18 cellular contexts compared by ENCODE assay signal in genomic region chr11:8008212-8008611, GRCh38. TPM values are rescaled to one million over a fixed set of nuclear protein-coding genes. Genes with fewer than 3 reads are reported as not detected.
"Had no signal": no experiment of that assay in that cellular context is flagged by ENCODE, and none has a peak within 500 bp of the region (broad histone marks: within the 10 kb centered on the region; RNA-seq: fewer than 3 reads in every experiment).

No MANE protein-coding gene starts in this region.

- H3K9me3 Mint-ChIP-seq: activated B cell treated with CpG ODN at 0.5 μM for 24 hours; activated CD4-positive, alpha-beta memory T cell treated with anti-CD3 and anti-CD28 coated beads, Interleukin-2, amount 10 ng/mL, durations not matched to agents 7 days and 5 days; activated naive CD4-positive, alpha-beta T cell treated with anti-CD3 and anti-CD28 coated beads, Interleukin-2, amount 50 U/mL, for 24 hours; activated T-cell treated with anti-CD3 and anti-CD28 coated beads, Interleukin-2, amount 50 U/mL, for 72 hours; natural killer cell; stimulated activated naive B cell treated with anti-CD40 and anti-IgM and Interleukin-4, amounts not matched to agents 10 μg/mL and 1 μg/mL and 100 μg/mL, for 72 hours had no signal

- ATAC-seq: activated T-cell treated with anti-CD3 and anti-CD28 coated beads, Interleukin-2, amount 50 U/mL, for 72 hours; left colon; natural killer cell; stimulated activated naive B cell treated with anti-CD40 and anti-IgM and Interleukin-4, amounts not matched to agents 10 μg/mL and 1 μg/mL and 100 μg/mL, for 72 hours had no signal

- H3K4me1 Mint-ChIP-seq: activated B cell treated with CpG ODN at 0.5 μM for 24 hours; activated CD4-positive, alpha-beta memory T cell treated with anti-CD3 and anti-CD28 coated beads, Interleukin-2, amount 10 ng/mL, durations not matched to agents 7 days and 5 days; natural killer cell had no signal

- H3K36me3 Mint-ChIP-seq: activated naive CD4-positive, alpha-beta T cell treated with anti-CD3 and anti-CD28 coated beads, Interleukin-2, amount 50 U/mL, for 24 hours; natural killer cell; stimulated activated naive B cell treated with anti-CD40 and anti-IgM and Interleukin-4, amounts not matched to agents 10 μg/mL and 1 μg/mL and 100 μg/mL, for 72 hours had no signal

- DNase-seq: activated B cell treated with CpG ODN at 0.5 μM for 24 hours; activated CD4-positive, alpha-beta memory T cell treated with anti-CD3 and anti-CD28 coated beads, Interleukin-2, amount 10 ng/mL, durations not matched to agents 7 days and 5 days; activated CD4-positive, alpha-beta T cell treated with anti-CD3 and anti-CD28 coated beads for 4 hours; activated gamma-delta T cell; activated T-cell treated with anti-CD3 and anti-CD28 coated beads, Interleukin-2, amount 50 U/mL, for 72 hours; effector CD8-positive, alpha-beta T cell; foreskin fibroblast; left colon; natural killer cell; sigmoid colon; stimulated activated CD4-positive, alpha-beta T cell treated with anti-CD3 and anti-CD28 coated beads, Interleukin-4, amount 100 ng/mL, for 24 hours; stimulated activated naive B cell treated with anti-CD40 and anti-IgM and Interleukin-4, amounts not matched to agents 10 μg/mL and 1 μg/mL and 100 μg/mL, for 72 hours; SW 1271; T-helper 2 cell had no signal

- H3K4me3 Mint-ChIP-seq: activated B cell treated with CpG ODN at 0.5 μM for 24 hours; activated CD4-positive, alpha-beta memory T cell treated with anti-CD3 and anti-CD28 coated beads, Interleukin-2, amount 10 ng/mL, durations not matched to agents 7 days and 5 days; activated naive CD4-positive, alpha-beta T cell treated with anti-CD3 and anti-CD28 coated beads, Interleukin-2, amount 50 U/mL, for 24 hours; activated T-cell treated with anti-CD3 and anti-CD28 coated beads, Interleukin-2, amount 50 U/mL, for 72 hours; natural killer cell; stimulated activated naive B cell treated with anti-CD40 and anti-IgM and Interleukin-4, amounts not matched to agents 10 μg/mL and 1 μg/mL and 100 μg/mL, for 72 hours had no signal

- H3K27ac Mint-ChIP-seq: activated B cell treated with CpG ODN at 0.5 μM for 24 hours; activated CD4-positive, alpha-beta memory T cell treated with anti-CD3 and anti-CD28 coated beads, Interleukin-2, amount 10 ng/mL, durations not matched to agents 7 days and 5 days; activated naive CD4-positive, alpha-beta T cell treated with anti-CD3 and anti-CD28 coated beads, Interleukin-2, amount 50 U/mL, for 24 hours; activated T-cell treated with anti-CD3 and anti-CD28 coated beads, Interleukin-2, amount 50 U/mL, for 72 hours; natural killer cell; stimulated activated naive B cell treated with anti-CD40 and anti-IgM and Interleukin-4, amounts not matched to agents 10 μg/mL and 1 μg/mL and 100 μg/mL, for 72 hours had no signal

RNA-seq across cellular contexts. Expression of gene NLRP10, which starts 43.0 kb away (rescaled TPM):
- total RNA-seq: activated B cell treated with CpG ODN at 0.5 μM for 24 hours; activated CD4-positive, alpha-beta memory T cell treated with anti-CD3 and anti-CD28 coated beads, Interleukin-2, amount 10 ng/mL, durations not matched to agents 7 days and 5 days; activated T-cell treated with anti-CD3 and anti-CD28 coated beads, Interleukin-2, amount 50 U/mL, for 72 hours; cerebellum; left colon; lung; natural killer cell; sigmoid colon; ureter had no signal
